ENCODE assay signal across 16 cellular contexts in genomic region chr12:44159870-44160269, GRCh38.
DNase-seq lines count a peak whose midpoint lies in the region; ATAC-seq and TF ChIP-seq lines count a peak whose summit lies in the region.
"Had no signal": no experiment of that assay in that cellular context is flagged by ENCODE, and none has a peak within 500 bp of the region (broad histone marks: within the 10 kb centered on the region; RNA-seq: fewer than 3 reads in every experiment).

No MANE protein-coding gene starts in this region.

- no peak overlapping the region for H3K4me3 ChIP-seq in GM23338
- no peak overlapping the region for H3K4me3 ChIP-seq in neural cell (ENCODE audit: low read length)
- no peak overlapping the region for H3K4me3 ChIP-seq in stomach
- H3K4me3 ChIP-seq in upper lobe of right lung = no peak overlapping the region
- no peak overlapping the region for H3K4me3 ChIP-seq in PC-3 (ENCODE audit: low read length)
- H3K4me3 ChIP-seq: GM12878, GM23248 had no signal

- H3K4me3 Mint-ChIP-seq in GM23338 = no peak overlapping the region
- H3K4me3 Mint-ChIP-seq: CD4-positive, alpha-beta memory T cell; H9 had no signal

- DNase-seq in GM23338 (ENCODE audit: low spot score) (no peak), cerebellar cortex (ENCODE audit: low spot score) (peak; percentile 90), stomach (no peak), upper lobe of right lung (no peak), PC-3 (no peak)
- DNase-seq: Calu3; CD4-positive, alpha-beta memory T cell; COR-L47; DMS153; DND-41; GDM1; GM23248; H9 had no signal

- POLR2A ChIA-PET in PC-3 (lab: Charles Lee; ENCODE audit: unreplicated experiment) = no interaction called here

- H2AFZ ChIP-seq in GM23338 (0 out of 2 replicates have a peak overlapping the region, but pooled peaks have one; percentile 8), neural cell (ENCODE audit: low read depth, low read length) (no peak overlapping the region), PC-3 (ENCODE audit: low read length) (no peak overlapping the region)
- H2AFZ ChIP-seq: GM23248 had no signal

- CTCF ChIA-PET in PC-3 (lab: Charles Lee) = no interaction called here

- H3K36me3 Mint-ChIP-seq in GM23338 (ENCODE audit: low read depth) = no peaks in the 10 kb centered on the region
- H3K36me3 Mint-ChIP-seq: CD4-positive, alpha-beta memory T cell had no signal

- intact Hi-C loops in stomach (cut with DNase I; ENCODE audit: low total_unique reads) = no loop called here
- intact Hi-C loops in upper lobe of right lung (cut with DNase I) = no loop called here
- intact Hi-C loops in PC-3 (cut with micrococcal nuclease) = no loop called here

- no peaks in the 10 kb centered on the region for H3K9me3 ChIP-seq in neural cell (ENCODE audit: low read length)
- no peaks in the 10 kb centered on the region for H3K9me3 ChIP-seq in stomach
- no peaks in the 10 kb centered on the region for H3K9me3 ChIP-seq in upper lobe of right lung
- H3K9me3 ChIP-seq in PC-3 (ENCODE audit: low read length) = no peaks in the 10 kb centered on the region

- no peaks in the 10 kb centered on the region for H3K27me3 ChIP-seq in GM23338 (ENCODE audit: insufficient read depth)
- no peaks in the 10 kb centered on the region for H3K27me3 ChIP-seq in neural cell (ENCODE audit: insufficient read depth, low read depth, low read length)
- no peaks in the 10 kb centered on the region for H3K27me3 ChIP-seq in stomach
- no peaks in the 10 kb centered on the region for H3K27me3 ChIP-seq in upper lobe of right lung
- no peaks in the 10 kb centered on the region for H3K27me3 ChIP-seq in PC-3 (ENCODE audit: low read length)

- TF ChIP-seq EP300 in neural cell (conservative IDR thresholded peaks at IDR 0.05; ENCODE audit: poor library complexity, severe bottlenecking) (no peak), stomach (IDR thresholded peaks at IDR 0.05) (no peak)

- H3K27ac ChIP-seq in GM23338 (ENCODE audit: low read depth) = no peak overlapping the region
- H3K27ac ChIP-seq in neural cell (ENCODE audit: low read length) = no peak overlapping the region
- no peak overlapping the region for H3K27ac ChIP-seq in stomach
- H3K27ac ChIP-seq in upper lobe of right lung = no peak overlapping the region
- no peak overlapping the region for H3K27ac ChIP-seq in PC-3 (ENCODE audit: low read length)
- H3K27ac ChIP-seq: GM23248 had no signal

- H3K9me2 ChIP-seq in GM23338 (ENCODE audit: insufficient read depth) (no peaks in the 10 kb centered on the region), neural cell (ENCODE audit: insufficient read depth, low read length) (no peaks in the 10 kb centered on the region), PC-3 (replicated peaks; ENCODE audit: low read length) (no peaks in the 10 kb centered on the region)

- no peak for TF ChIP-seq POLR2A in stomach (IDR thresholded peaks at IDR 0.05)

- no peaks in the 10 kb centered on the region for H3K9me3 Mint-ChIP-seq in GM23338
- H3K9me3 Mint-ChIP-seq: CD4-positive, alpha-beta memory T cell; H9 had no signal

- peaks cover 10% of the 10 kb centered on the region for H3K4me1 Mint-ChIP-seq in GM23338
- H3K4me1 Mint-ChIP-seq: CD4-positive, alpha-beta memory T cell had no signal

- H3F3A ChIP-seq in GM23338 (replicated peaks; ENCODE audit: low read depth) (no peaks in the 10 kb centered on the region), neural cell (ENCODE audit: insufficient read depth, low read length, poor library complexity, severe bottlenecking) (no peaks in the 10 kb centered on the region), PC-3 (ENCODE audit: low read length, unreplicated experiment) (no peaks in the 10 kb centered on the region)

- H3K4me2 ChIP-seq in GM23338 (no peak overlapping the region), neural cell (ENCODE audit: low read length) (no peak overlapping the region), PC-3 (ENCODE audit: low read length) (no peak overlapping the region)

- TF ChIP-seq RAD21 in neural cell (conservative IDR thresholded peaks at IDR 0.05) = no peak

- H3K27ac Mint-ChIP-seq in GM23338 = no peak overlapping the region
- H3K27ac Mint-ChIP-seq: CD4-positive, alpha-beta memory T cell had no signal

- TF ChIP-seq CTCF in GM23338 (conservative IDR thresholded peaks at IDR 0.05; ENCODE audit: low read depth in 2 of 2) (no peak), neural cell (IDR thresholded peaks at IDR 0.05; ENCODE audit: poor library complexity, severe bottlenecking) (no peak), stomach (IDR thresholded peaks at IDR 0.05) (no peak), upper lobe of right lung (IDR thresholded peaks at IDR 0.05) (no peak), PC-3 (conservative IDR thresholded peaks at IDR 0.05; ENCODE audit: low read depth, low read length) (no peak)

- H3K4me1 ChIP-seq in GM23338 (ENCODE audit: insufficient read depth) (0 out of 2 replicates have a peak, but pooled peaks cover 13% of the 10 kb centered on the region), stomach (no peaks in the 10 kb centered on the region), upper lobe of right lung (no peaks in the 10 kb centered on the region), PC-3 (ENCODE audit: insufficient read depth, low read length) (no peaks in the 10 kb centered on the region)

- 93 to 98% (median 96%) methylated on average over 3 of the region's 3 CpGs for WGBS in stomach, 5 donors

- H3K9ac ChIP-seq in neural cell (ENCODE audit: low read length) (no peak overlapping the region), PC-3 (ENCODE audit: low read length) (no peak overlapping the region)
- H3K9ac ChIP-seq: GM23248 had no signal

- H4K20me1 ChIP-seq in GM23338 (replicated peaks; ENCODE audit: insufficient read depth) (no peaks in the 10 kb centered on the region), neural cell (ENCODE audit: insufficient read depth) (no peaks in the 10 kb centered on the region), PC-3 (ENCODE audit: low read length) (no peaks in the 10 kb centered on the region)

- no peaks in the 10 kb centered on the region for H3K27me3 Mint-ChIP-seq in GM23338 (ENCODE audit: insufficient read depth, low read depth, poor library complexity)
- H3K27me3 Mint-ChIP-seq: CD4-positive, alpha-beta memory T cell had no signal

- no peaks in the 10 kb centered on the region for H3K36me3 ChIP-seq in GM23338 (ENCODE audit: insufficient read depth)
- H3K36me3 ChIP-seq in neural cell (ENCODE audit: insufficient read depth, low read length) = no peaks in the 10 kb centered on the region
- H3K36me3 ChIP-seq in stomach = no peaks in the 10 kb centered on the region
- H3K36me3 ChIP-seq in upper lobe of right lung = no peaks in the 10 kb centered on the region
- H3K36me3 ChIP-seq in PC-3 (ENCODE audit: low read depth, low read length) = no peaks in the 10 kb centered on the region

- no TSS peak for BruUV-seq in PC-3 (replicated peaks; lab: Mats Ljungman, UMichigan)

- no peaks in the 10 kb centered on the region for H3K79me2 ChIP-seq in GM23338 (replicated peaks; ENCODE audit: insufficient read depth)
- no peaks in the 10 kb centered on the region for H3K79me2 ChIP-seq in neural cell (replicated peaks; ENCODE audit: insufficient read depth, low read length)
- no peaks in the 10 kb centered on the region for H3K79me2 ChIP-seq in PC-3 (ENCODE audit: low read length)

- ATAC-seq in GM23338 (no peak), upper lobe of right lung (no peak), PC-3 (no peak)
- ATAC-seq: GM12878, HCT116 had no signal

TF ChIP-seq in GM23338, 12 proteins besides CTCF, POLR2A, EP300 and RAD21:
- no peak for TF ChIP-seq ZNF114 (CRISPR knock-in tag; IDR thresholded peaks at IDR 0.05)

TF ChIP-seq in neural cell, 6 proteins besides CTCF, POLR2A, EP300 and RAD21:
- TF ChIP-seq SMC3 (conservative IDR thresholded peaks at IDR 0.05; ENCODE audit: poor library complexity) (no peak), MXI1 (conservative IDR thresholded peaks at IDR 0.05; ENCODE audit: poor library complexity, severe bottlenecking) (no peak), REST (IDR thresholded peaks at IDR 0.05; ENCODE audit: borderline replicate concordance) (peak; percentile 66)
